21 cellular contexts compared by ENCODE assay signal in the genomic region with DNA sequence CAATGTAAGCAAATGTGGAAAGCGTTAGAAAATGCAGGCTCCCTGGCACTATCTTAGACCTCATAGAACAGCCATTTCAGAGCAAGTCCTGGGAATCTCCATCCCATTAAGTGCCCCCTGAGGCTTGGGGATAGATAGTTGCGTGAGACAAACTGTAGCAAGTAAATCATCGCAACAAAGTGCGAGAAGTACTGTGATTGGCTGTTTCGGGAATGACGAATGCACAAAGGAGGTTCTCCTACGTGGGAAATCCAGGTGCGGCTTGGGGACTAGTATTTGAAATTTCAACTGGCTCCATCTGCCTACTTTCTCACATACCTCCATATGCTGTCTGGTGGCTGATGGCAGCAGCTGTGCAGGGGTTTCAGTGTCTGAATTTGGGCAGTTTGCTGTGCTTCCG.
A peak's percentile ranks its signal among the peaks of the same experiment; 100 is the strongest.
DNase-seq lines count a peak whose midpoint lies in the region; ATAC-seq and TF ChIP-seq lines count a peak whose summit lies in the region.
"Had no signal": no experiment of that assay in that cellular context is flagged by ENCODE, and none has a peak within 500 bp of the region (broad histone marks: within the 10 kb centered on the region; RNA-seq: fewer than 3 reads in every experiment).

No MANE protein-coding gene starts in this region.

- H3K4me3 ChIP-seq in heart left ventricle (peak overlapping the region; percentile 4 to 63 (median 46)), mucosa of rectum (ENCODE audit: low read length in 2 of 2) (no peak overlapping the region), thyroid gland (replicated peaks in 1 of 3) (no peak overlapping the region), neuronal stem cell (ENCODE audit: low read length in 2 of 2) (no peak overlapping the region)
- H3K4me3 ChIP-seq: ascending aorta, SJSA1 had no signal

- H3K36me3 ChIP-seq in heart left ventricle (no peaks in the 10 kb centered on the region), mucosa of rectum (ENCODE audit: control insufficient read depth in 2 of 2, insufficient read depth in 2 of 2, low read length in 2 of 2) (no peaks in the 10 kb centered on the region), thyroid gland (no peaks in the 10 kb centered on the region), neuronal stem cell (replicated peaks in 1 of 2; ENCODE audit: control insufficient read depth in 2 of 2, insufficient read depth in 2 of 2, low read length in 2 of 2) (no peaks in the 10 kb centered on the region)
- H3K36me3 ChIP-seq: ascending aorta, SJSA1 had no signal

- DNase-seq in heart left ventricle, result no peak
- DNase-seq in Right ventricle myocardium inferior (ENCODE audit: missing footprints), result no peak
- DNase-seq in dermis blood vessel endothelial cell, result peak; percentile 80
- no peak for DNase-seq in thyroid gland
- DNase-seq in neuronal stem cell (ENCODE audit: low spot score), result no peak
- DNase-seq in NAMALWA (ENCODE audit: low spot score), result no peak
- DNase-seq: activated CD4-positive, alpha-beta memory T cell treated with anti-CD3 and anti-CD28 coated beads for 36 hours; activated naive CD4-positive, alpha-beta T cell treated with Interleukin-2 at 50 U/mL for 16 hours; C1 segment of cervical spinal cord; foreskin melanocyte; H9; Kasumi-1; kidney glomerular epithelial cell; NCI-H1105; stimulated activated naive CD4-positive, alpha-beta T cell treated with Interleukin-2 at 50 U/mL for 16 hours; T-helper 2 cell had no signal

- intact Hi-C loops in heart left ventricle (cut with DNase I), result loop anchor here in 6 of 10 donors (2.0 to 10.0 kb wide), 7 partner anchors 72 to 265 kb away; no protein-coding TSS in a partner anchor
- intact Hi-C loops in Right ventricle myocardium inferior (cut with DNase I), result loop anchor here (5.0 kb wide), 2 partner anchors 82 to 267 kb away; no protein-coding TSS in a partner anchor
- intact Hi-C loops in thyroid gland (cut with DNase I), result no loop called here

- no peak overlapping the region for H2BK120ac ChIP-seq in neuronal stem cell (ENCODE audit: low read depth, low read length)

- H3K27me3 ChIP-seq in heart left ventricle (no peaks in the 10 kb centered on the region), mucosa of rectum (ENCODE audit: control insufficient read depth in 2 of 2, insufficient read depth in 2 of 2, low read length in 2 of 2) (no peaks in the 10 kb centered on the region), thyroid gland (no peaks in the 10 kb centered on the region), neuronal stem cell (ENCODE audit: control insufficient read depth in 3 of 3, insufficient read depth in 3 of 3, low read depth in 1 of 3, low read length in 3 of 3) (no peaks in the 10 kb centered on the region)
- H3K27me3 ChIP-seq: ascending aorta, SJSA1 had no signal

- no peak overlapping the region for H2BK12ac ChIP-seq in neuronal stem cell (ENCODE audit: low read length)

- no peak overlapping the region for H3K4me2 ChIP-seq in neuronal stem cell (ENCODE audit: insufficient read depth, low read length, poor library complexity, severe bottlenecking)

- TF ChIP-seq CTCF in heart left ventricle (IDR thresholded peaks at IDR 0.05), result no peak
- TF ChIP-seq CTCF in thyroid gland (IDR thresholded peaks at IDR 0.05), result no peak

- ATAC-seq in heart left ventricle, result no peak
- no peak for ATAC-seq in Right ventricle myocardium inferior
- no peak for ATAC-seq in GM21723 (IDR thresholded peaks at IDR 0.05; ENCODE audit: unreplicated experiment)

- no peak overlapping the region for H2BK5ac ChIP-seq in neuronal stem cell (ENCODE audit: low read length)

- peaks cover 2% of the 10 kb centered on the region for H3K79me1 ChIP-seq in neuronal stem cell (ENCODE audit: low read depth, low read length)

- 67 to 82% (median 79%) methylated on average over 9 of the region's 9 CpGs for WGBS in heart left ventricle, 4 donors
- 91 to 95% methylated on average over 9 of the region's 9 CpGs for WGBS in thyroid gland, 2 donors
- WGBS in neuronal stem cell (ENCODE audit: extremely low coverage in 2 of 2, insufficient read length in 2 of 2, insufficient replicate concordance in 1 of 2), 2 donors, result no CpG with 5 or more reads among the region's 9 CpGs

- H3K4ac ChIP-seq in neuronal stem cell (ENCODE audit: low read length), result no peak overlapping the region

- no peak overlapping the region for H4K91ac ChIP-seq in neuronal stem cell (ENCODE audit: low read depth, low read length, poor library complexity)

- no peak overlapping the region for H2BK15ac ChIP-seq in neuronal stem cell (ENCODE audit: low read length)

- H3K9ac ChIP-seq in mucosa of rectum (ENCODE audit: low read depth in 1 of 2, low read length in 2 of 2) (no peak overlapping the region), neuronal stem cell (ENCODE audit: low read depth, low read length, poor library complexity) (no peak overlapping the region)

- no peak overlapping the region for H4K8ac ChIP-seq in neuronal stem cell (ENCODE audit: low read depth, low read length)

- H2AK5ac ChIP-seq in neuronal stem cell (ENCODE audit: low read depth, low read length), result no peak overlapping the region

- H3K4me1 ChIP-seq in heart left ventricle (peaks cover 0 to 47% (median 25%) of the 10 kb centered on the region in 12 donors), mucosa of rectum (ENCODE audit: control insufficient read depth in 2 of 2, insufficient read depth in 2 of 2, low read length in 2 of 2) (peaks cover 5 to 11% of the 10 kb centered on the region in 2 donors), thyroid gland (peaks cover 30 to 43% of the 10 kb centered on the region in 2 donors), neuronal stem cell (ENCODE audit: control insufficient read depth in 2 of 2, insufficient read depth in 1 of 2, low read depth in 1 of 2, low read length in 2 of 2) (peaks cover 0 to 11% of the 10 kb centered on the region in 2 donors)
- H3K4me1 ChIP-seq: SJSA1 had no signal

- H3K9me3 ChIP-seq in heart left ventricle, result no peaks in the 10 kb centered on the region
- H3K9me3 ChIP-seq in mucosa of rectum (ENCODE audit: control insufficient read depth in 2 of 2, low read length in 2 of 2), result no peaks in the 10 kb centered on the region
- no peaks in the 10 kb centered on the region for H3K9me3 ChIP-seq in thyroid gland
- no peaks in the 10 kb centered on the region for H3K9me3 ChIP-seq in neuronal stem cell (replicated peaks in 1 of 2; ENCODE audit: control insufficient read depth in 2 of 2, insufficient read depth in 1 of 2, low read depth in 1 of 2, low read length in 2 of 2)
- H3K9me3 ChIP-seq: ascending aorta, SJSA1 had no signal

- TF ChIP-seq POLR2A in heart left ventricle (IDR thresholded peaks at IDR 0.05) (no peak), thyroid gland (IDR thresholded peaks at IDR 0.05) (no peak)

- H3K23ac ChIP-seq in neuronal stem cell (ENCODE audit: low read depth, low read length, poor library complexity), result no peak overlapping the region

- H3K14ac ChIP-seq in neuronal stem cell (ENCODE audit: low read length), result no peak overlapping the region

- H3K27ac ChIP-seq in heart left ventricle (peak overlapping the region; percentile 50 to 94 (median 86)), mucosa of rectum (ENCODE audit: low read depth in 2 of 2, low read length in 2 of 2) (peak overlapping the region; percentile 17 to 31), thyroid gland (peak overlapping the region; percentile 35 to 57 (median 54)), neuronal stem cell (replicated peaks; ENCODE audit: low read length) (no peak overlapping the region)
- H3K27ac ChIP-seq: epithelial cell of prostate, SJSA1 had no signal

- H3K18ac ChIP-seq in neuronal stem cell (ENCODE audit: low read length), result no peak overlapping the region

- no peak overlapping the region for H2AFZ ChIP-seq in neuronal stem cell (ENCODE audit: low read length)

Comparison
In these comparisons a context has a peak if more than half of its experiments do, and no peak if none do; other contexts are left out.
1. H3K4me3 ChIP-seq: peak in heart left ventricle (12 of 12); none in mucosa of rectum (0 of 2), thyroid gland (0 of 3) and neuronal stem cell (0 of 2).